1 cellular context compared by ENCODE assay signal in genomic region chr17:60352569-60352968, GRCh38.
TF ChIP-seq lines count a peak whose summit lies in the region.

No MANE protein-coding gene starts in this region.

TF ChIP-seq in K562, 482 proteins besides CTCF, POLR2A, EP300 and RAD21 (continued from another document and continues in another):
- TF ChIP-seq ZNF518B (CRISPR knock-in tag; IDR thresholded peaks at IDR 0.05) (no peak), ZNF507 (tag; conservative IDR thresholded peaks at IDR 0.05) (no peak), MEF2A (IDR thresholded peaks at IDR 0.05; ENCODE audit: control insufficient read depth, low read depth, low read length) (no peak), C11orf30 (IDR thresholded peaks at IDR 0.05; ENCODE audit: low read depth) (no peak), CHD1 (IDR thresholded peaks at IDR 0.05; ENCODE audit: low read length) (no peak), CHCHD3 (CRISPR knock-in tag; IDR thresholded peaks at IDR 0.05) (no peak), KLF10 (CRISPR knock-in tag; IDR thresholded peaks at IDR 0.05) (no peak), HDAC2 (IDR thresholded peaks at IDR 0.05) (no peak), ZBTB11 (CRISPR knock-in tag; IDR thresholded peaks at IDR 0.05) (peak in 1 of 3 experiments; percentile 78; a peak in 1 of 6 replicates), CEBPB (tag; IDR thresholded peaks at IDR 0.05) (no peak), XRCC3 (IDR thresholded peaks at IDR 0.05) (no peak), CUX1 (CRISPR knock-in tag; IDR thresholded peaks at IDR 0.05) (no peak), SUPT5H (IDR thresholded peaks at IDR 0.05) (no peak), ZNF778 (CRISPR knock-in tag; IDR thresholded peaks at IDR 0.05) (no peak), L3MBTL2 (IDR thresholded peaks at IDR 0.05) (0 out of 2 replicates have a peak, but pooled peaks have one; percentile 31), CTBP1 (IDR thresholded peaks at IDR 0.05; ENCODE audit: borderline replicate concordance) (no peak), HMBOX1 (IDR thresholded peaks at IDR 0.05) (peak; percentile 68), NEUROD1 (IDR thresholded peaks at IDR 0.05; ENCODE audit: borderline replicate concordance, low read depth, low read length, partially characterized antibody) (no peak), RBBP5 (IDR thresholded peaks at IDR 0.05; ENCODE audit: borderline replicate concordance, insufficient read depth, low read length, poor library complexity, severe bottlenecking) (no peak), LCOR (CRISPR knock-in tag; IDR thresholded peaks at IDR 0.05) (no peak), CBX2 (IDR thresholded peaks at IDR 0.05; ENCODE audit: insufficient read depth, low read length, poor library complexity, severe bottlenecking) (no peak), CCNT2 (IDR thresholded peaks at IDR 0.05; ENCODE audit: borderline replicate concordance, extremely low read depth, insufficient read length, low read depth, low read length) (no peak), NONO (IDR thresholded peaks at IDR 0.05; ENCODE audit: low read depth in 2 of 2, low read length in 1 of 2) (no peak), ZNF121 (CRISPR knock-in tag; conservative IDR thresholded peaks at IDR 0.05) (no peak), ZBTB12 (CRISPR knock-in tag; IDR thresholded peaks at IDR 0.05) (no peak), ZNF699 (CRISPR knock-in tag; IDR thresholded peaks at IDR 0.05; ENCODE audit: insufficient replicate concordance) (no peak), CREBBP (IDR thresholded peaks at IDR 0.05; ENCODE audit: low read depth, low read length) (no peak)
- TF ChIP-seq, protein P1, sequence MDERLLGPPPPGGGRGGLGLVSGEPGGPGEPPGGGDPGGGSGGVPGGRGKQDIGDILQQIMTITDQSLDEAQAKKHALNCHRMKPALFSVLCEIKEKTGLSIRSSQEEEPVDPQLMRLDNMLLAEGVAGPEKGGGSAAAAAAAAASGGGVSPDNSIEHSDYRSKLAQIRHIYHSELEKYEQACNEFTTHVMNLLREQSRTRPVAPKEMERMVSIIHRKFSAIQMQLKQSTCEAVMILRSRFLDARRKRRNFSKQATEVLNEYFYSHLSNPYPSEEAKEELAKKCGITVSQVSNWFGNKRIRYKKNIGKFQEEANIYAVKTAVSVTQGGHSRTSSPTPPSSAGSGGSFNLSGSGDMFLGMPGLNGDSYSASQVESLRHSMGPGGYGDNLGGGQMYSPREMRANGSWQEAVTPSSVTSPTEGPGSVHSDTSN (CRISPR knock-in tag; IDR thresholded peaks at IDR 0.05; ENCODE audit: low read depth), result no peak
- TF ChIP-seq, protein P1 (tag; conservative IDR thresholded peaks at IDR 0.05; ENCODE audit: low read depth), result peak; percentile 51; the same call in 1 of the 2 replicates
- TF ChIP-seq, protein P2, sequence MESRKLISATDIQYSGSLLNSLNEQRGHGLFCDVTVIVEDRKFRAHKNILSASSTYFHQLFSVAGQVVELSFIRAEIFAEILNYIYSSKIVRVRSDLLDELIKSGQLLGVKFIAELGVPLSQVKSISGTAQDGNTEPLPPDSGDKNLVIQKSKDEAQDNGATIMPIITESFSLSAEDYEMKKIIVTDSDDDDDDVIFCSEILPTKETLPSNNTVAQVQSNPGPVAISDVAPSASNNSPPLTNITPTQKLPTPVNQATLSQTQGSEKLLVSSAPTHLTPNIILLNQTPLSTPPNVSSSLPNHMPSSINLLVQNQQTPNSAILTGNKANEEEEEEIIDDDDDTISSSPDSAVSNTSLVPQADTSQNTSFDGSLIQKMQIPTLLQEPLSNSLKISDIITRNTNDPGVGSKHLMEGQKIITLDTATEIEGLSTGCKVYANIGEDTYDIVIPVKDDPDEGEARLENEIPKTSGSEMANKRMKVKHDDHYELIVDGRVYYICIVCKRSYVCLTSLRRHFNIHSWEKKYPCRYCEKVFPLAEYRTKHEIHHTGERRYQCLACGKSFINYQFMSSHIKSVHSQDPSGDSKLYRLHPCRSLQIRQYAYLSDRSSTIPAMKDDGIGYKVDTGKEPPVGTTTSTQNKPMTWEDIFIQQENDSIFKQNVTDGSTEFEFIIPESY (CRISPR knock-in tag; IDR thresholded peaks at IDR 0.05), result no peak
- TF ChIP-seq, protein P3, sequence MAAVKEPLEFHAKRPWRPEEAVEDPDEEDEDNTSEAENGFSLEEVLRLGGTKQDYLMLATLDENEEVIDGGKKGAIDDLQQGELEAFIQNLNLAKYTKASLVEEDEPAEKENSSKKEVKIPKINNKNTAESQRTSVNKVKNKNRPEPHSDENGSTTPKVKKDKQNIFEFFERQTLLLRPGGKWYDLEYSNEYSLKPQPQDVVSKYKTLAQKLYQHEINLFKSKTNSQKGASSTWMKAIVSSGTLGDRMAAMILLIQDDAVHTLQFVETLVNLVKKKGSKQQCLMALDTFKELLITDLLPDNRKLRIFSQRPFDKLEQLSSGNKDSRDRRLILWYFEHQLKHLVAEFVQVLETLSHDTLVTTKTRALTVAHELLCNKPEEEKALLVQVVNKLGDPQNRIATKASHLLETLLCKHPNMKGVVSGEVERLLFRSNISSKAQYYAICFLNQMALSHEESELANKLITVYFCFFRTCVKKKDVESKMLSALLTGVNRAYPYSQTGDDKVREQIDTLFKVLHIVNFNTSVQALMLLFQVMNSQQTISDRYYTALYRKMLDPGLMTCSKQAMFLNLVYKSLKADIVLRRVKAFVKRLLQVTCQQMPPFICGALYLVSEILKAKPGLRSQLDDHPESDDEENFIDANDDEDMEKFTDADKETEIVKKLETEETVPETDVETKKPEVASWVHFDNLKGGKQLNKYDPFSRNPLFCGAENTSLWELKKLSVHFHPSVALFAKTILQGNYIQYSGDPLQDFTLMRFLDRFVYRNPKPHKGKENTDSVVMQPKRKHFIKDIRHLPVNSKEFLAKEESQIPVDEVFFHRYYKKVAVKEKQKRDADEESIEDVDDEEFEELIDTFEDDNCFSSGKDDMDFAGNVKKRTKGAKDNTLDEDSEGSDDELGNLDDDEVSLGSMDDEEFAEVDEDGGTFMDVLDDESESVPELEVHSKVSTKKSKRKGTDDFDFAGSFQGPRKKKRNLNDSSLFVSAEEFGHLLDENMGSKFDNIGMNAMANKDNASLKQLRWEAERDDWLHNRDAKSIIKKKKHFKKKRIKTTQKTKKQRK (IDR thresholded peaks at IDR 0.05; ENCODE audit: borderline replicate concordance, low read depth, low read length), result no peak
- TF ChIP-seq, protein P4, sequence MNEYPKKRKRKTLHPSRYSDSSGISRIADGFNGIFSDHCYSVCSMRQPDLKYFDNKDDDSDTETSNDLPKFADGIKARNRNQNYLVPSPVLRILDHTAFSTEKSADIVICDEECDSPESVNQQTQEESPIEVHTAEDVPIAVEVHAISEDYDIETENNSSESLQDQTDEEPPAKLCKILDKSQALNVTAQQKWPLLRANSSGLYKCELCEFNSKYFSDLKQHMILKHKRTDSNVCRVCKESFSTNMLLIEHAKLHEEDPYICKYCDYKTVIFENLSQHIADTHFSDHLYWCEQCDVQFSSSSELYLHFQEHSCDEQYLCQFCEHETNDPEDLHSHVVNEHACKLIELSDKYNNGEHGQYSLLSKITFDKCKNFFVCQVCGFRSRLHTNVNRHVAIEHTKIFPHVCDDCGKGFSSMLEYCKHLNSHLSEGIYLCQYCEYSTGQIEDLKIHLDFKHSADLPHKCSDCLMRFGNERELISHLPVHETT (CRISPR knock-in tag; conservative IDR thresholded peaks at IDR 0.05 in 1 of 2, IDR thresholded peaks at IDR 0.05 in 1 of 2), result no peak
